ENCODE assay signal across 25 cellular contexts in genomic region chr9:124505901-124506346, GRCh38. TPM values are rescaled to one million over a fixed set of nuclear protein-coding genes. Genes with fewer than 3 reads are reported as not detected.
"Had no signal": no experiment of that assay in that cellular context is flagged by ENCODE, and none has a peak within 500 bp of the region (broad histone marks: within the 10 kb centered on the region; RNA-seq: fewer than 3 reads in every experiment).

No MANE protein-coding gene starts in this region.

- H3K36me3 Mint-ChIP-seq: activated naive CD8-positive, alpha-beta T cell treated with anti-CD3 and anti-CD28 coated beads for 36 hours had no signal

- H3K27ac Mint-ChIP-seq: activated CD8-positive, alpha-beta T cell treated with anti-CD3 and anti-CD28 coated beads, Interleukin-2, amount 10 ng/mL, durations not matched to agents 7 days and 5 days; activated naive CD4-positive, alpha-beta T cell treated with anti-CD3 and anti-CD28 coated beads, Interleukin-2, amount 10 ng/mL, durations not matched to agents 7 days and 5 days; activated naive CD8-positive, alpha-beta T cell treated with anti-CD3 and anti-CD28 coated beads for 36 hours; activated T-helper 17 cell treated with anti-CD3 and anti-CD28 coated beads, Interleukin-2, amount 50 U/mL, for 72 hours; WTC11 had no signal

- H3K36me3 ChIP-seq: MG63 had no signal

- H3K4me3 Mint-ChIP-seq: activated CD8-positive, alpha-beta T cell treated with anti-CD3 and anti-CD28 coated beads, Interleukin-2, amount 10 ng/mL, durations not matched to agents 7 days and 5 days; activated naive CD4-positive, alpha-beta T cell treated with anti-CD3 and anti-CD28 coated beads, Interleukin-2, amount 10 ng/mL, durations not matched to agents 7 days and 5 days; activated T-cell treated with anti-CD3 and anti-CD28 coated beads, Interleukin-2, amount 50 U/mL, for 4 hours had no signal

- DNase-seq: activated CD4-positive, alpha-beta T cell treated with anti-CD3 and anti-CD28 coated beads for 48 hours; activated CD4-positive, alpha-beta T cell treated with anti-CD3 and anti-CD28 coated beads, Interleukin-2, amount 50 U/mL, for 4 hours; activated CD4-positive, CD25-positive, alpha-beta regulatory T cell treated with anti-CD3 and anti-CD28 coated beads, Interleukin-2, amount 50 U/mL, for 72 hours; activated CD8-positive, alpha-beta T cell treated with anti-CD3 and anti-CD28 coated beads, Interleukin-2, amount 10 ng/mL, durations not matched to agents 7 days and 5 days; activated gamma-delta T cell treated with Interleukin-2 at 50 U/mL for 16 hours; activated naive CD4-positive, alpha-beta T cell treated with anti-CD3 and anti-CD28 coated beads, Interleukin-2, amount 10 ng/mL, durations not matched to agents 7 days and 5 days; activated naive CD8-positive, alpha-beta T cell treated with anti-CD3 and anti-CD28 coated beads for 36 hours; activated T-cell treated with anti-CD3 and anti-CD28 coated beads, Interleukin-2, amount 50 U/mL, for 4 hours; anterior cingulate cortex; cerebellar nuclear complex; MG63; NCI-H1105 treated with DMSO at 0.1 percent for 48 hours; NCI-H1436 treated with DMSO at 0.1 percent for 48 hours; NCI-H187; NCI-H2081; NCI-H510A treated with DMSO at 0.1 percent for 48 hours; NCI-H69; PC-3; SIG-M5; T-helper 1 cell had no signal

- H3K9me3 Mint-ChIP-seq: activated naive CD4-positive, alpha-beta T cell treated with anti-CD3 and anti-CD28 coated beads, Interleukin-2, amount 10 ng/mL, durations not matched to agents 7 days and 5 days; activated naive CD8-positive, alpha-beta T cell treated with anti-CD3 and anti-CD28 coated beads for 36 hours; activated T-cell treated with anti-CD3 and anti-CD28 coated beads, Interleukin-2, amount 50 U/mL, for 4 hours; activated T-helper 17 cell treated with anti-CD3 and anti-CD28 coated beads, Interleukin-2, amount 50 U/mL, for 72 hours; WTC11 had no signal

- H3K9me3 ChIP-seq: MG63 had no signal

- ATAC-seq: activated CD8-positive, alpha-beta T cell treated with anti-CD3 and anti-CD28 coated beads, Interleukin-2, amount 10 ng/mL, durations not matched to agents 7 days and 5 days; activated T-cell treated with anti-CD3 and anti-CD28 coated beads, Interleukin-2, amount 50 U/mL, for 4 hours; activated T-helper 17 cell treated with anti-CD3 and anti-CD28 coated beads, Interleukin-2, amount 50 U/mL, for 72 hours; PC-3 had no signal

- FAIRE-seq: RCC 7860 had no signal

- H3K4me3 ChIP-seq: MG63 had no signal

RNA-seq across cellular contexts. Expression of gene NR5A1, which starts 1.3 kb away (rescaled TPM):
- total RNA-seq: activated CD8-positive, alpha-beta T cell treated with anti-CD3 and anti-CD28 coated beads, Interleukin-2, amount 10 ng/mL, durations not matched to agents 7 days and 5 days; activated naive CD8-positive, alpha-beta T cell treated with anti-CD3 and anti-CD28 coated beads for 36 hours; activated T-helper 17 cell treated with anti-CD3 and anti-CD28 coated beads, Interleukin-2, amount 50 U/mL, for 72 hours; cardiac septum; PC-3 had no signal

RNA-seq across cellular contexts. Expression of gene ADGRD2, which starts 55.7 kb away (rescaled TPM):
- total RNA-seq: activated CD8-positive, alpha-beta T cell treated with anti-CD3 and anti-CD28 coated beads, Interleukin-2, amount 10 ng/mL, durations not matched to agents 7 days and 5 days; activated naive CD8-positive, alpha-beta T cell treated with anti-CD3 and anti-CD28 coated beads for 36 hours; activated T-cell treated with anti-CD3 and anti-CD28 coated beads, Interleukin-2, amount 50 U/mL, for 4 hours; activated T-helper 17 cell treated with anti-CD3 and anti-CD28 coated beads, Interleukin-2, amount 50 U/mL, for 72 hours; cardiac septum; PC-3 had no signal
- polyA plus RNA-seq: adipose tissue had no signal
